In genomic region chr5:16736158-16736994, GRCh38 we compare ENCODE assay signal across 8 cellular contexts.
A peak's percentile ranks its signal among the peaks of the same experiment; 100 is the strongest.
DNase-seq lines count a peak whose midpoint lies in the region; ATAC-seq, FAIRE-seq and TF ChIP-seq lines count a peak whose summit lies in the region.

No MANE protein-coding gene starts in this region.

- H3K4me1 ChIP-seq in PC-3 (ENCODE audit: insufficient read depth, low read length) (peaks cover 12% of the 10 kb centered on the region), esophagus squamous epithelium (peaks cover 0 to 54% (median 23%) of the 10 kb centered on the region in 3 donors), neural progenitor cell (peaks cover 76% of the 10 kb centered on the region)

- H3F3A ChIP-seq in PC-3 (ENCODE audit: low read length, unreplicated experiment): no peaks in the 10 kb centered on the region
- H3F3A ChIP-seq in neural progenitor cell (ENCODE audit: low read depth): peaks cover 83% of the 10 kb centered on the region

- no peaks in the 10 kb centered on the region for H3K27me3 Mint-ChIP-seq in neural progenitor cell (ENCODE audit: insufficient read depth, low read depth)
- peaks cover 10% of the 10 kb centered on the region for H3K27me3 Mint-ChIP-seq in activated T-helper 1 cell treated with anti-CD3 and anti-CD28 coated beads, Interleukin-12 subunit alpha, Interleukin-12 subunit beta, Interleukin-2, Interleukin-4 antibody, amounts not matched to agents 30 ng/mL and 10 ng/mL and 1 ng/mL, durations not matched to agents 14 hours and 24 hours and 36 hours (ENCODE audit: insufficient read depth)

- H3K36me3 ChIP-seq in PC-3 (ENCODE audit: low read depth, low read length) (peaks cover 4% of the 10 kb centered on the region; the same call in 1 of the 2 replicates), esophagus squamous epithelium (peaks cover 0 to 24% (median 0%) of the 10 kb centered on the region in 3 donors), neural progenitor cell (no peaks in the 10 kb centered on the region)

- H3K9me3 ChIP-seq in PC-3 (ENCODE audit: low read length) (no peaks in the 10 kb centered on the region), esophagus squamous epithelium (no peaks in the 10 kb centered on the region), neural progenitor cell (ENCODE audit: low read depth) (no peaks in the 10 kb centered on the region)

- WGBS in esophagus squamous epithelium, 2 donors: 30 to 34% methylated on average over 14 of the region's 14 CpGs

- H3K27me3 ChIP-seq in PC-3 (ENCODE audit: low read length) (no peaks in the 10 kb centered on the region), esophagus squamous epithelium (no peaks in the 10 kb centered on the region), neural progenitor cell (no peaks in the 10 kb centered on the region)

- POLR2A ChIA-PET in PC-3 (lab: Charles Lee; ENCODE audit: unreplicated experiment): no interaction called here

- intact Hi-C loops in PC-3 (cut with micrococcal nuclease): no loop called here
- intact Hi-C loops in esophagus squamous epithelium (cut with DNase I): no loop called here
- intact Hi-C loops in activated T-helper 1 cell treated with anti-CD3 and anti-CD28 coated beads, Interleukin-12 subunit alpha, Interleukin-12 subunit beta, Interleukin-2, Interleukin-4 antibody, amounts not matched to agents 30 ng/mL and 10 ng/mL and 1 ng/mL, durations not matched to agents 14 hours and 24 hours and 36 hours (cut with micrococcal nuclease): no loop called here

- peak; percentile 38; the same call in 1 of the 2 replicates for ATAC-seq in PC-3
- no peak for ATAC-seq in HG03342 (IDR thresholded peaks at IDR 0.05; ENCODE audit: unreplicated experiment)

- peaks cover 3% of the 10 kb centered on the region for H3K36me3 Mint-ChIP-seq in neural progenitor cell
- no peaks in the 10 kb centered on the region for H3K36me3 Mint-ChIP-seq in activated T-helper 1 cell treated with anti-CD3 and anti-CD28 coated beads, Interleukin-12 subunit alpha, Interleukin-12 subunit beta, Interleukin-2, Interleukin-4 antibody, amounts not matched to agents 30 ng/mL and 10 ng/mL and 1 ng/mL, durations not matched to agents 14 hours and 24 hours and 36 hours (ENCODE audit: low read depth)

- no TSS peak for BruUV-seq in PC-3 (replicated peaks; lab: Mats Ljungman, UMichigan)

- H3K79me2 ChIP-seq in PC-3 (ENCODE audit: low read length): no peaks in the 10 kb centered on the region
- peaks cover 90% of the 10 kb centered on the region for H3K79me2 ChIP-seq in neural progenitor cell (ENCODE audit: low read depth)

- H3K4me3 ChIP-seq in PC-3 (ENCODE audit: low read length): no peak overlapping the region
- peak overlapping the region in 1 of 4 donors; percentile 1 for H3K4me3 ChIP-seq in esophagus squamous epithelium
- peak overlapping the region; percentile 41 for H3K4me3 ChIP-seq in neural progenitor cell

- TF ChIP-seq POLR2A in esophagus squamous epithelium (IDR thresholded peaks at IDR 0.05): no peak

- peak overlapping the region; percentile 96 for H3K27ac Mint-ChIP-seq in neural progenitor cell
- H3K27ac Mint-ChIP-seq in activated T-helper 1 cell treated with anti-CD3 and anti-CD28 coated beads, Interleukin-12 subunit alpha, Interleukin-12 subunit beta, Interleukin-2, Interleukin-4 antibody, amounts not matched to agents 30 ng/mL and 10 ng/mL and 1 ng/mL, durations not matched to agents 14 hours and 24 hours and 36 hours: no peak overlapping the region

- H2AFZ ChIP-seq in PC-3 (ENCODE audit: low read length) (no peak overlapping the region), neural progenitor cell (replicated peaks) (no peak overlapping the region)

- H3K4me1 Mint-ChIP-seq in neural progenitor cell: peaks cover 81% of the 10 kb centered on the region
- no peaks in the 10 kb centered on the region for H3K4me1 Mint-ChIP-seq in activated T-helper 1 cell treated with anti-CD3 and anti-CD28 coated beads, Interleukin-12 subunit alpha, Interleukin-12 subunit beta, Interleukin-2, Interleukin-4 antibody, amounts not matched to agents 30 ng/mL and 10 ng/mL and 1 ng/mL, durations not matched to agents 14 hours and 24 hours and 36 hours (ENCODE audit: low read depth)

- H3K9me2 ChIP-seq in PC-3 (replicated peaks; ENCODE audit: low read length): no peaks in the 10 kb centered on the region

- H4K20me1 ChIP-seq in PC-3 (ENCODE audit: low read length) (no peaks in the 10 kb centered on the region), neural progenitor cell (ENCODE audit: low read depth) (peaks cover 7% of the 10 kb centered on the region)

- H3K27ac ChIP-seq in PC-3 (ENCODE audit: low read length) (peak overlapping the region; percentile 13), esophagus squamous epithelium (peak overlapping the region; percentile 23 to 46 (median 34)), neural progenitor cell (peak overlapping the region; percentile 91)

- no peak for FAIRE-seq in frontal cortex (lab: Jason Lieb, UNC)

- CTCF ChIA-PET in PC-3 (lab: Charles Lee): no interaction called here

- no peak for TF ChIP-seq CTCF in PC-3 (conservative IDR thresholded peaks at IDR 0.05; ENCODE audit: low read depth, low read length)
- TF ChIP-seq CTCF in esophagus squamous epithelium (IDR thresholded peaks at IDR 0.05): no peak
- no peak for TF ChIP-seq CTCF in neural progenitor cell (IDR thresholded peaks at IDR 0.05)

- H3K9me3 Mint-ChIP-seq in neural progenitor cell: no peaks in the 10 kb centered on the region
- H3K9me3 Mint-ChIP-seq in activated T-helper 1 cell treated with anti-CD3 and anti-CD28 coated beads, Interleukin-12 subunit alpha, Interleukin-12 subunit beta, Interleukin-2, Interleukin-4 antibody, amounts not matched to agents 30 ng/mL and 10 ng/mL and 1 ng/mL, durations not matched to agents 14 hours and 24 hours and 36 hours: no peaks in the 10 kb centered on the region

- H3K9ac ChIP-seq in PC-3 (ENCODE audit: low read length) (no peak overlapping the region), neural progenitor cell (peak overlapping the region; percentile 5)

- H3K4me3 Mint-ChIP-seq in neural progenitor cell: peak overlapping the region; percentile 79
- H3K4me3 Mint-ChIP-seq in activated T-helper 1 cell treated with anti-CD3 and anti-CD28 coated beads, Interleukin-12 subunit alpha, Interleukin-12 subunit beta, Interleukin-2, Interleukin-4 antibody, amounts not matched to agents 30 ng/mL and 10 ng/mL and 1 ng/mL, durations not matched to agents 14 hours and 24 hours and 36 hours: no peak overlapping the region

- peak; percentile 82 for DNase-seq in HPDE6-E6E7 (ENCODE audit: extremely low spot score)
- peak; percentile 83 for DNase-seq in PC-3
- DNase-seq in esophagus squamous epithelium (lab: John Stamatoyannopoulos, UW): no peak
- DNase-seq in neural progenitor cell (ENCODE audit: low spot score): peak; percentile 74
- no peak for DNase-seq in activated T-helper 1 cell treated with anti-CD3 and anti-CD28 coated beads, Interleukin-12 subunit alpha, Interleukin-12 subunit beta, Interleukin-2, Interleukin-4 antibody, amounts not matched to agents 30 ng/mL and 10 ng/mL and 1 ng/mL, durations not matched to agents 14 hours and 24 hours and 36 hours (ENCODE audit: low spot score)
- DNase-seq in frontal cortex (ENCODE audit: low spot score in 2 of 2): no peak
- no peak for DNase-seq in activated effector memory CD4-positive, alpha-beta T cell treated with anti-CD3 and anti-CD28 coated beads, Interleukin-2, amount 50 U/mL, for 16 hours

- H3K4me2 ChIP-seq in PC-3 (ENCODE audit: low read length): peak overlapping the region; percentile 11; the same call in 1 of the 2 replicates
- peak overlapping the region; percentile 78 for H3K4me2 ChIP-seq in neural progenitor cell

Comparison
In these comparisons a context has a peak if more than half of its experiments do, and no peak if none do; other contexts are left out.
1. DNase-seq: peak in HPDE6-E6E7 (single experiment), PC-3 (single experiment) and neural progenitor cell (single experiment); none in esophagus squamous epithelium (single experiment), activated T-helper 1 cell treated with anti-CD3 and anti-CD28 coated beads, Interleukin-12 subunit alpha, Interleukin-12 subunit beta, Interleukin-2, Interleukin-4 antibody, amounts not matched to agents 30 ng/mL and 10 ng/mL and 1 ng/mL, durations not matched to agents 14 hours and 24 hours and 36 hours (single experiment), frontal cortex (0 of 2) and activated effector memory CD4-positive, alpha-beta T cell treated with anti-CD3 and anti-CD28 coated beads, Interleukin-2, amount 50 U/mL, for 16 hours (single experiment).
2. H3K27ac ChIP-seq: peak in every context shown above with its lines; median percentile 91 in neural progenitor cell; 34 in esophagus squamous epithelium; 13 in PC-3.